In the genomic region with DNA sequence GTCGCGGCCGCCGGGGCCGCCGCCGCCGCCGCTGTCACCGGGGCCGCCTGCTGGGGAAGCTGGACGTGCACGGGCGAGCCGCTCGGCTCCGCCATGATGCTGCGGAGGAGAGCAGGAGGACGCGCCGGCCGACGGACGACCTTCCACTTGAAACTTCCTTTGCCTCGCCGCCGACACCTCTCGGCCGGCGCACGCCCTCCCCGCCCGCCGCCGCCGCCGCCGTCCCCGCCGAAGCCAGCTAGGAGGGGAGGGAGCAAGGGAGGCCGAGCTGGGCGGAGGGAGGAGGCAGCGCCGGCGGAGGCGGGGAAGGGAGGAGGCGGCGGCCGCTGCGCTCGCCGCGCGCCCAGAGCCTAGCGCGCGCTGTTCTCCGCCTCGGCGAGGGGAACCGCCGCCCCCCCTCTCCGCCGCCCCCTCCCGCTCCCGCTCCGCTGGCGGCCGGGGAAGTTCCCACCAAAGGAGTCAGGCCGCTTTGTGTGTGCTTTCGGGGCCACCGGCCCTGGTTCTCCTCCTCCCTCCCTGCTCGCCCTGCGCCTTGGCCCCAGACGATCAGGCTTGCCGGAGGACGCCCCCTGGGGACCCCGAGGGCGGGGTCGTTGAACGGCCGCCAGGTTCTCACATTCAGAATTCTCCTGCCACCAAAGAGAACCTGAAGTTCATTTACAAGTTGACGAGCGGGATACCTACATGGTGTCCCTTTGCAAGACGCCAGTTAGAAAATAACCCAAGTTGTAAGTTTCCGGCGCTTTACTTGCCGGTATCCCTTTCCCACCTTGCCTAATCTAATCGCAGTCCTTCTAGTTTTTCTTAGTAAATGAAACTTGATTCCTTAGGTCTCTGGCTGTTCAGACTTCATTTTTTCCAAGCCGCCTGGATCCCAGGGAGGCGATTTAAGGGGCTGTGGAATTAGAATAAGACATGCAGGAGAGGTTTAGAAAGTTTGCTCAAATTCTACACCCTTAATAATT, we compare ENCODE assay signal across 8 cellular contexts. TPM values are rescaled to one million over a fixed set of nuclear protein-coding genes. Genes with fewer than 3 reads are reported as not detected.
DNase-seq lines count a peak whose midpoint lies in the region; ATAC-seq, FAIRE-seq and TF ChIP-seq lines count a peak whose summit lies in the region.

A gene (minus strand): TSS at position 255 of the 965 bp plus-strand sequence. CDS start 160 bp downstream, at position 95.

- under 1% methylated on average over 91 of the region's 91 CpGs for WGBS in right cardiac atrium

- no peaks in the 10 kb centered on the region for H3K36me3 ChIP-seq in ascending aorta
- no peaks in the 10 kb centered on the region for H3K36me3 ChIP-seq in uterus

- peak within 1 kb of the TSS; percentile 82 to 84 for H3K27ac ChIP-seq in ascending aorta
- H3K27ac ChIP-seq in right cardiac atrium (ENCODE audit: low read length), result peak within 1 kb of the TSS; percentile 74
- H3K27ac ChIP-seq in uterus, result peak within 1 kb of the TSS; percentile 76 to 83

- intact Hi-C loops in ascending aorta (cut with DNase I) (loop anchor here (5.0 to 10.0 kb wide), 3 partner anchors 83 to 270 kb away; a partner anchor contains a TSS), right cardiac atrium (cut with DNase I) (loop anchor here in 1 of 4 donors (10.0 kb wide), 1 partner anchor 103 kb away; no protein-coding TSS in a partner anchor), uterus (cut with DNase I; ENCODE audit: low total_unique reads) (no loop called here)

- FAIRE-seq in GM12891 (lab: Jason Lieb, UNC), result no peak

- H3K4me1 ChIP-seq in ascending aorta, result peaks cover 0 to 10% of the 10 kb centered on the region in 2 donors
- H3K4me1 ChIP-seq in right cardiac atrium (ENCODE audit: control insufficient read depth, insufficient read depth, low read length), result peaks cover 2% of the 10 kb centered on the region
- no peaks in the 10 kb centered on the region for H3K4me1 ChIP-seq in uterus

- H3K9me3 ChIP-seq in ascending aorta (no peaks in the 10 kb centered on the region), right cardiac atrium (ENCODE audit: control insufficient read depth, low read length) (no peaks in the 10 kb centered on the region), uterus (no peaks in the 10 kb centered on the region)

- peak; percentile 87 for ATAC-seq in HG02642 (IDR thresholded peaks at IDR 0.05; ENCODE audit: poor library complexity, unreplicated experiment)
- peak; percentile 94 to 95 for ATAC-seq in right cardiac atrium

- H3K27me3 ChIP-seq in ascending aorta (no peaks in the 10 kb centered on the region), right cardiac atrium (ENCODE audit: control insufficient read depth, insufficient read depth) (no peaks in the 10 kb centered on the region), uterus (no peaks in the 10 kb centered on the region)

- H3K4me3 ChIP-seq in ascending aorta (peak within 1 kb of the TSS; percentile 75 to 98), right cardiac atrium (ENCODE audit: low read length) (peak within 1 kb of the TSS; percentile 99), uterus (peak within 1 kb of the TSS; percentile 44 to 68)

- TF ChIP-seq CTCF in ascending aorta (IDR thresholded peaks at IDR 0.05) (no peak), uterus (IDR thresholded peaks at IDR 0.05) (no peak)

- TF ChIP-seq POLR2A in GM12891 (IDR thresholded peaks at IDR 0.05; ENCODE audit: low read depth, low read length), result no peak
- TF ChIP-seq POLR2A in uterus (IDR thresholded peaks at IDR 0.05), result no peak

- DNase-seq in GM12891 (ENCODE audit: insufficient read length, low spot score) (peak; percentile 67), NCI-H1105 (lab: John Stamatoyannopoulos, UW) (peak; percentile 72), T-helper 2 cell (peak; percentile 58 to 88 (median 71)), ascending aorta (ENCODE audit: low spot score in 2 of 2) (peak in 1 of 2 donors; percentile 84), right cardiac atrium (peak; percentile 81 to 93 (median 89)), putamen (ENCODE audit: low spot score) (peak; percentile 75), uterus (peak; percentile 55 to 71)

TF ChIP-seq in GM12891, 5 proteins besides CTCF, POLR2A, EP300 and RAD21:
- TF ChIP-seq POU2F2 (IDR thresholded peaks at IDR 0.05; ENCODE audit: low read depth, low read length) (no peak), POLR2AphosphoS5 (IDR thresholded peaks at IDR 0.05; ENCODE audit: low read depth, low read length) (no peak), TAF1 (IDR thresholded peaks at IDR 0.05; ENCODE audit: low read depth, low read length) (no peak), PAX5 (IDR thresholded peaks at IDR 0.05; ENCODE audit: insufficient read depth, low read length, severe bottlenecking) (no peak), SPI1 (IDR thresholded peaks at IDR 0.05; ENCODE audit: low read depth, low read length) (no peak)
TF ChIP-seq in GM12891: peak in this region for 0.

RNA-seq across cellular contexts. Expression of the gene that starts here (rescaled TPM):
- 0.08 TPM for polyA plus RNA-seq in GM12891 (2012; ENCODE audit: low read depth, missing spikeins)
- total RNA-seq in ascending aorta (7.5 TPM), right cardiac atrium (10 to 100 TPM in 2 of 4 donors, 1 to 10 TPM in 2; 9.0 to 10.4 (median 10.1) TPM), uterus (10 to 100 TPM in 2 of 4 donors, 1 to 10 TPM in 2; 5.0 to 23.6 (median 9.8) TPM)
- polyA plus RNA-seq in right cardiac atrium, result 10.5 TPM
